Comparison of ENCODE assay signal across 1 cellular context in genomic region chr14:75636100-75636692, GRCh38.
TF ChIP-seq lines count a peak whose summit lies in the region.

No MANE protein-coding gene starts in this region.

TF ChIP-seq in K562, 482 proteins besides CTCF, POLR2A, EP300 and RAD21 (continued from another document):
- no peak for TF ChIP-seq THRA (IDR thresholded peaks at IDR 0.05)
